1 cellular context compared by ENCODE assay signal in the genomic region with DNA sequence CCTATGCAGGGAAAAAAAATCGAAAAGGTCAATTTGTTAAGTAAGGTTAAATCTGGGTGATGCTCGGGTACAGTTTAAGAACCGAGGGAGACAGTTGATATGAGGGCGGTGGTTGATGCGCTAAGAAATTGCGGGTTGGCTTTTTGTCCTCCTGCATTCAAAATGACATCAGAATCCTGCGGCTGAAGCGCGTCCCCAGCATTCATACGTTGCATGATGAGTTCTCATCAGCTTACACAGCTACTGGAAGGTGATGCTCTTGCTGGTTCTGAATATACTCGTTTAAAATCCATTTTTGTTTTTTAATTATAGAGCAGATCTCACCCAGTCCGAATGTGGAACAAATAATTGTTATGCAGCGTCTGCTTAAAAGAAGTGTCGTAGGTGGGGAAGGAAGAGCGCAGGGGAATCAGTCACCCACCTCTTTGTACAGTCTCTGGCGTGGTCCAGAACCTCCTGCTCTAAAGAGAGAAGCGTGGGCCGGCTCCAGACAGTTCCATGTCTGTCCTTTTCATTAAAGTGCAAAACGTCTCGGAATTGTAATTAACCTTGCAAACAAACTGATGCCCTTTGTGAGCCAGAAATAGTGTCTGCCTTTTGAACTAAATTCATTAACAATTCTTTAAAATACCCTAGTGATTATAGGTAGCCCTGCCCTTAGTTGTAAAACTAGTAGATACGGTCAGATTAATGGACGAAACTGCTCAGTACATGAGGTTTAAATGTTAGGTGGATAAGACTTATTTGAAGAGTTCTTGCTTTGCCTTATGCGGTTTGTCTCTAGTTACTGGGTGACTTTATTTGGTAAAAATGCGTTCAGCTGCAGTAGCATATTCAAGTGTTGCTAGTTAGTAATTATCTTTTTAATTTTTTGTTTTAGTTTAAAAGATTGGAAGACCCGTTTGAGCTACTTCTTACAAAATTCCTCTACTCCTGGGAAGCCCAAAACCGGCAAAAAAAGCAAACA.
TF ChIP-seq lines count a peak whose summit lies in the region.

No MANE protein-coding gene starts in this region.

TF ChIP-seq in GM12878, 131 proteins besides CTCF, POLR2A, EP300 and RAD21:
- TF ChIP-seq RFX5 (IDR thresholded peaks at IDR 0.05; ENCODE audit: low read depth, low read length) (no peak), NKRF (conservative IDR thresholded peaks at IDR 0.05) (no peak), EZH2 (IDR thresholded peaks at IDR 0.05; ENCODE audit: borderline replicate concordance, control insufficient read depth, low read depth, low read length) (no peak), ZBTB40 (IDR thresholded peaks at IDR 0.05; ENCODE audit: borderline replicate concordance) (no peak), NR2C2 (IDR thresholded peaks at IDR 0.05; ENCODE audit: borderline replicate concordance, control insufficient read depth, insufficient read length, low read depth) (no peak), ZNF207 (IDR thresholded peaks at IDR 0.05; ENCODE audit: borderline replicate concordance) (no peak), IRF5 (IDR thresholded peaks at IDR 0.05; ENCODE audit: borderline replicate concordance) (no peak), ZNF622 (IDR thresholded peaks at IDR 0.05) (no peak), RAD51 (IDR thresholded peaks at IDR 0.05) (no peak), CBX3 (IDR thresholded peaks at IDR 0.05; ENCODE audit: borderline replicate concordance, low read depth) (no peak), CREB1 (IDR thresholded peaks at IDR 0.05; ENCODE audit: low read depth) (peak; percentile 73), NR2C1 (IDR thresholded peaks at IDR 0.05) (no peak), RBBP5 (conservative IDR thresholded peaks at IDR 0.05) (no peak), POU2F2 (IDR thresholded peaks at IDR 0.05; ENCODE audit: borderline replicate concordance, low read depth, low read length) (no peak), RB1 (IDR thresholded peaks at IDR 0.05; ENCODE audit: borderline replicate concordance) (0 out of 2 replicates have a peak, but pooled peaks have one; percentile 4)
